ENCODE assay signal across 30 cellular contexts in the genomic region with DNA sequence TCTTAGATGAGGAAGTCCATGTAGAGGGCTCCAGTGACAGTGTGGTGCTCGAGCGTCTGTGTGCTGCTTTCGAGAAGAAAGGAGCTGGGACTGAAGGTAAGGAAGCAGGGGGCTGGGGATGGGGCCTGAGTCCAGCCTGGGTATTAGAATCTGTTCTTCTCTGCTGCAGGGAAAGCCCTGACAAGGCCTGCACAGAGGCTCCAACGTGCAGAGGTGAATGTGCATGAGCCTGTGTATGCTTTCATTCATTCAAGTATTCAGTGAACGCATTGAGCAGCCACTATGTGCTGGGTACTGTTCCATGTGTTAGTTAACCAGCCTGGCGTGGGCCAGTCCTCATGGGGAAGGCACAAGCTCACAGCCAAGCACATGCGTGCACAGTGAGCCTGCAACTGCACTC.
"Had no signal": no experiment of that assay in that cellular context is flagged by ENCODE, and none has a peak within 500 bp of the region (broad histone marks: within the 10 kb centered on the region; RNA-seq: fewer than 3 reads in every experiment).

No MANE protein-coding gene starts in this region.

- H3K4me2 ChIP-seq: smooth muscle cell had no signal

- H3K9me3 Mint-ChIP-seq: nephron; stimulated activated naive CD8-positive, alpha-beta T cell treated with anti-CD3 and anti-CD28 coated beads, Interleukin-15, amount 100 ng/mL, for 72 hours; type B pancreatic cell had no signal

- H3K27ac ChIP-seq: ovary, parathyroid adenoma, psoas muscle, skin epidermis, spleen, suprapubic skin, testis, tibial artery, transverse colon, upper lobe of right lung, uterus had no signal

- H3K4me3 ChIP-seq: ovary, psoas muscle, skin epidermis, smooth muscle cell, spleen, suprapubic skin, testis, tibial artery, transverse colon, upper lobe of right lung, uterus had no signal

- H3K36me3 ChIP-seq: ovary, spleen, suprapubic skin, tibial artery, transverse colon, upper lobe of right lung, uterus had no signal

- H3K4me3 Mint-ChIP-seq: naive thymus-derived CD4-positive, alpha-beta T cell; nephron; stimulated activated memory B cell treated with anti-CD40 and anti-IgM and Interleukin-4, amounts not matched to agents 10 μg/mL and 1 μg/mL and 100 μg/mL, for 72 hours; stimulated activated naive CD8-positive, alpha-beta T cell treated with anti-CD3 and anti-CD28 coated beads, Interleukin-15, amount 100 ng/mL, for 72 hours; type B pancreatic cell had no signal

- H3K36me3 Mint-ChIP-seq: naive thymus-derived CD4-positive, alpha-beta T cell; stimulated activated memory B cell treated with anti-CD40 and anti-IgM and Interleukin-4, amounts not matched to agents 10 μg/mL and 1 μg/mL and 100 μg/mL, for 72 hours; type B pancreatic cell had no signal

- DNase-seq: naive thymus-derived CD4-positive, alpha-beta T cell; occipital lobe; ovary; posterior cingulate gyrus; psoas muscle; right cardiac atrium; spleen; stimulated activated CD4-positive, alpha-beta T cell treated with anti-CD3 and anti-CD28 coated beads, Interleukin-12 subunit alpha, Interleukin-12 subunit beta, amount 100 ng/mL, for 4 hours; stimulated activated CD4-positive, alpha-beta T cell treated with anti-CD3 and anti-CD28 coated beads, Interleukin-1b, Interleukin-23, amount 100 ng/mL, for 48 hours; stimulated activated CD4-positive, alpha-beta T cell treated with anti-CD3 and anti-CD28 coated beads, Interleukin-4, amount 100 ng/mL, for 1 hour; stimulated activated CD4-positive, alpha-beta T cell treated with anti-CD3 and anti-CD28 coated beads, Interleukin-4, amount 100 ng/mL, for 4 hours; stimulated activated CD8-positive, alpha-beta memory T cell treated with anti-CD3 and anti-CD28 coated beads, Interleukin-4, amount 100 ng/mL, for 48 hours; stimulated activated naive CD4-positive, alpha-beta T cell; stimulated activated naive CD8-positive, alpha-beta T cell treated with anti-CD3 and anti-CD28 coated beads, Interleukin-15, amount 100 ng/mL, for 72 hours; stimulated activated naive CD8-positive, alpha-beta T cell treated with anti-CD3 and anti-CD28 coated beads, Interleukin-15, Interleukin-2, amounts not matched to agents 100 U/mL and 50 U/mL, for 24 hours; substantia nigra; testis; tibial artery; transverse colon; upper lobe of right lung; uterus had no signal

- H3K9ac ChIP-seq: parathyroid adenoma had no signal

- H3K4me1 Mint-ChIP-seq: naive thymus-derived CD4-positive, alpha-beta T cell; nephron; stimulated activated memory B cell treated with anti-CD40 and anti-IgM and Interleukin-4, amounts not matched to agents 10 μg/mL and 1 μg/mL and 100 μg/mL, for 72 hours; stimulated activated naive CD8-positive, alpha-beta T cell treated with anti-CD3 and anti-CD28 coated beads, Interleukin-15, amount 100 ng/mL, for 72 hours had no signal

- H3K9me3 ChIP-seq: ovary, psoas muscle, testis, transverse colon, upper lobe of right lung, uterus had no signal

- H3K27me3 ChIP-seq: ovary, testis, tibial artery, transverse colon, upper lobe of right lung, uterus had no signal

- H3K79me2 ChIP-seq: parathyroid adenoma had no signal

- H3K4me1 ChIP-seq: parathyroid adenoma, spleen, suprapubic skin, testis, tibial artery, transverse colon, upper lobe of right lung, uterus had no signal

- ATAC-seq: naive thymus-derived CD4-positive, alpha-beta T cell; psoas muscle; right cardiac atrium; sciatic nerve; stimulated activated memory B cell treated with anti-CD40 and anti-IgM and Interleukin-4, amounts not matched to agents 10 μg/mL and 1 μg/mL and 100 μg/mL, for 72 hours; stimulated activated naive CD8-positive, alpha-beta T cell treated with anti-CD3 and anti-CD28 coated beads, Interleukin-15, amount 100 ng/mL, for 72 hours; stimulated activated naive CD8-positive, alpha-beta T cell treated with anti-CD3 and anti-CD28 coated beads, Interleukin-15, Interleukin-2, amounts not matched to agents 100 U/mL and 50 U/mL, for 24 hours; upper lobe of right lung had no signal

- H2AFZ ChIP-seq: parathyroid adenoma had no signal

- H3K27me3 Mint-ChIP-seq: type B pancreatic cell had no signal

- H3K27ac Mint-ChIP-seq: naive thymus-derived CD4-positive, alpha-beta T cell; nephron; progenitor cell of endocrine pancreas; stimulated activated memory B cell treated with anti-CD40 and anti-IgM and Interleukin-4, amounts not matched to agents 10 μg/mL and 1 μg/mL and 100 μg/mL, for 72 hours; stimulated activated naive CD8-positive, alpha-beta T cell treated with anti-CD3 and anti-CD28 coated beads, Interleukin-15, amount 100 ng/mL, for 72 hours; type B pancreatic cell had no signal
